ENCODE assay signal across 16 cellular contexts in genomic region chr20:32751309-32752020, GRCh38.
"Had no signal": no experiment of that assay in that cellular context is flagged by ENCODE, and none has a peak within 500 bp of the region (broad histone marks: within the 10 kb centered on the region; RNA-seq: fewer than 3 reads in every experiment).

No MANE protein-coding gene starts in this region.

- H3K27ac ChIP-seq: coronary artery, tibial artery had no signal

- DNase-seq: activated CD4-positive, alpha-beta T cell treated with anti-CD3 and anti-CD28 coated beads, Interleukin-2, amount 10 ng/mL, durations not matched to agents 24 days and 14 days; activated CD8-positive, alpha-beta T cell treated with anti-CD3 and anti-CD28 coated beads for 36 hours; activated naive CD4-positive, alpha-beta T cell treated with anti-CD3 and anti-CD28 coated beads for 36 hours; activated naive CD8-positive, alpha-beta T cell treated with anti-CD3 and anti-CD28 coated beads, Interleukin-2, amount 50 U/mL, for 24 hours; activated T-cell treated with anti-CD3 and anti-CD28 coated beads, Interleukin-2, amount 50 U/mL, for 24 hours; anterior cingulate cortex; central memory CD4-positive, alpha-beta T cell; kidney; stimulated activated CD4-positive, alpha-beta T cell treated with anti-CD3 and anti-CD28 coated beads, Interleukin-12 subunit alpha, Interleukin-12 subunit beta, amount 100 ng/mL, for 4 hours; stimulated activated CD4-positive, alpha-beta T cell treated with anti-CD3 and anti-CD28 coated beads, Interleukin-1b, Interleukin-23, amount 100 ng/mL, for 48 hours; stimulated activated naive CD4-positive, alpha-beta T cell treated with Interleukin-2 at 50 U/mL for 16 hours; T1000; tibial artery had no signal

- ATAC-seq: activated naive CD8-positive, alpha-beta T cell treated with anti-CD3 and anti-CD28 coated beads, Interleukin-2, amount 50 U/mL, for 24 hours; esophagus mucosa; left lobe of liver had no signal

- H3K36me3 ChIP-seq: tibial artery had no signal

- H3K27me3 ChIP-seq: tibial artery had no signal

- H3K9me3 ChIP-seq: tibial artery had no signal

- H3K4me3 ChIP-seq: coronary artery, tibial artery had no signal
